ENCODE assay signal across 16 cellular contexts in the genomic region with DNA sequence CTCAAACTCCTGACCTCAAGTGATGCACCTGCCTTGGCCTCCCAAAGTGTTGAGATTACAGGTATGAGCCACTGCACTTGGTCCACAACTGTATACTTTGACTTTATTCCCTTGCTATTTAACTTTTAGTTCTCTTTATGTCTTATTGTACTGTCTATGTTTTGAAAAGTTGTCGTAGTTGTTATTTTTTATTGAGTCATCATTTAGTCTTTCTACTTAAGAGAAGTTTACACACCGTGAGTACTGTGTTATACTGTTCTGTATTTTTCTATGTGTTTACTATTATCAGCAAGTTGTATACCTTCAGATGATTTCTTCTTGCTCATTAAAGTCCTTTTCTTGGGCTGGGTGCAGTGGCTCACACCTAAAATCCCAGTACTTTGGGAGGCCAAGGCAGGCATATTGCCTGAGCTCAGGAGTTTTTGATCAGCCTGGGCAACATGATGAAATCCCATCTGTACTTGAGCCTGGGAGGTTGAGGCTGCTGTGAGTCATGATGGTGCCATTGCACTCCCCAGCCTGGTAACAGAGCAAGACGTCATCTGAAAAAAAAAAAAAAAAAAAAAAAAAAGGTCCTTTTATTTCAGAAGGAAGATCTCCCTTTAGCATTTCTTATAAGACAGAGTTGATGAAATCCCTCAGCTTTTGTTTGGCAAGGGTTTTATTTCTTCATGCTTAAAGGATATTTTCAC. TPM values are rescaled to one million over a fixed set of nuclear protein-coding genes. Genes with fewer than 3 reads are reported as not detected.
DNase-seq lines count a peak whose midpoint lies in the region; ATAC-seq and TF ChIP-seq lines count a peak whose summit lies in the region.
"Had no signal": no experiment of that assay in that cellular context is flagged by ENCODE, and none has a peak within 500 bp of the region (broad histone marks: within the 10 kb centered on the region; RNA-seq: fewer than 3 reads in every experiment).

No MANE protein-coding gene starts in this region.

- CTCF ChIA-PET in naive thymus-derived CD4-positive, alpha-beta T cell (lab: Charles Lee): interaction anchor here (0.9 kb wide), 1 partner anchor 258 kb away, joined by 3 read pairs; no protein-coding TSS in a partner anchor

- H3K4me3 Mint-ChIP-seq in naive thymus-derived CD4-positive, alpha-beta T cell: no peak overlapping the region
- H3K4me3 Mint-ChIP-seq: mesothelial cell of epicardium; stimulated activated memory B cell treated with anti-CD40 and anti-IgM and Interleukin-4, amounts not matched to agents 10 μg/mL and 1 μg/mL and 100 μg/mL, for 72 hours had no signal

- WGBS in heart left ventricle, 4 donors: 84 to 90% (median 89%) methylated on average over 3 of the region's 3 CpGs

- POLR2A ChIA-PET in naive thymus-derived CD4-positive, alpha-beta T cell (lab: Charles Lee): interaction anchor here (0.9 kb wide), 1 partner anchor 363 kb away, joined by 4 read pairs; no protein-coding TSS in a partner anchor

- H3K27me3 ChIP-seq in heart left ventricle: no peaks in the 10 kb centered on the region
- H3K27me3 ChIP-seq in naive thymus-derived CD4-positive, alpha-beta T cell (ENCODE audit: control insufficient read depth in 2 of 2, insufficient read depth in 2 of 2, low read length in 2 of 2): no peaks in the 10 kb centered on the region
- H3K27me3 ChIP-seq: uterus had no signal

- intact Hi-C loops in left cardiac atrium (cut with DNase I) (no loop called here), heart left ventricle (cut with DNase I) (no loop called here)
- intact Hi-C loops in naive thymus-derived CD4-positive, alpha-beta T cell (cut with micrococcal nuclease): no loop called here

- H3K4me3 ChIP-seq in heart left ventricle (no peak overlapping the region), epithelial cell of proximal tubule (ENCODE audit: low read depth, low read length) (no peak overlapping the region)
- no peak overlapping the region for H3K4me3 ChIP-seq in naive thymus-derived CD4-positive, alpha-beta T cell (ENCODE audit: low read length)
- H3K4me3 ChIP-seq: uterus had no signal

- H3K4me1 ChIP-seq in heart left ventricle: no peaks in the 10 kb centered on the region
- H3K4me1 ChIP-seq in naive thymus-derived CD4-positive, alpha-beta T cell (ENCODE audit: control insufficient read depth in 2 of 2, insufficient read depth in 2 of 2, low read length in 2 of 2): no peaks in the 10 kb centered on the region
- H3K4me1 ChIP-seq: uterus had no signal

- peaks cover 0 to 31% (median 2%) of the 10 kb centered on the region in 12 donors for H3K9me3 ChIP-seq in heart left ventricle
- no peaks in the 10 kb centered on the region for H3K9me3 ChIP-seq in naive thymus-derived CD4-positive, alpha-beta T cell (ENCODE audit: control insufficient read depth in 2 of 3, low read length in 3 of 3)
- H3K9me3 ChIP-seq: uterus had no signal

- H3K36me3 Mint-ChIP-seq in naive thymus-derived CD4-positive, alpha-beta T cell: peaks cover 0 to 6% (median 5%) of the 10 kb centered on the region in 5 donors

- TF ChIP-seq POLR2A in heart left ventricle (IDR thresholded peaks at IDR 0.05): no peak

- ATAC-seq in left cardiac atrium (peak in 1 of 2 donors; percentile 95), heart left ventricle (no peak), HG03039 (IDR thresholded peaks at IDR 0.05; ENCODE audit: unreplicated experiment) (no peak)
- no peak for ATAC-seq in naive thymus-derived CD4-positive, alpha-beta T cell
- ATAC-seq: activated CD4-positive, CD25-positive, alpha-beta regulatory T cell treated with anti-CD3 and anti-CD28 coated beads, Interleukin-2, amount 50 U/mL, for 24 hours; HCT116; stimulated activated memory B cell treated with anti-CD40 and anti-IgM and Interleukin-4, amounts not matched to agents 10 μg/mL and 1 μg/mL and 100 μg/mL, for 72 hours had no signal

- no peaks in the 10 kb centered on the region for H3K36me3 ChIP-seq in heart left ventricle
- no peaks in the 10 kb centered on the region for H3K36me3 ChIP-seq in naive thymus-derived CD4-positive, alpha-beta T cell (ENCODE audit: control insufficient read depth in 2 of 3, insufficient read depth in 3 of 3, low read length in 3 of 3)
- H3K36me3 ChIP-seq: uterus had no signal

- peaks cover 0 to 24% (median 10%) of the 10 kb centered on the region in 11 donors for H3K9me3 Mint-ChIP-seq in naive thymus-derived CD4-positive, alpha-beta T cell

- peaks cover 2 to 17% (median 14%) of the 10 kb centered on the region in 7 donors for H3K4me1 Mint-ChIP-seq in naive thymus-derived CD4-positive, alpha-beta T cell
- H3K4me1 Mint-ChIP-seq: stimulated activated memory B cell treated with anti-CD40 and anti-IgM and Interleukin-4, amounts not matched to agents 10 μg/mL and 1 μg/mL and 100 μg/mL, for 72 hours had no signal

- DNase-seq in left cardiac atrium: peak; percentile 36
- DNase-seq in heart left ventricle: no peak
- peak; percentile 32 for DNase-seq in RKO (ENCODE audit: low spot score)
- peak; percentile 40 for DNase-seq in epithelial cell of proximal tubule (ENCODE audit: low read depth)
- peak; percentile 58 for DNase-seq in stromal cell of bone marrow (ENCODE audit: low read depth)
- DNase-seq in naive thymus-derived CD4-positive, alpha-beta T cell: no peak
- DNase-seq in NCI-H1436 treated with DMSO at 0.1 percent for 48 hours (lab: John Stamatoyannopoulos, UW): no peak
- DNase-seq: amygdala; NCI-H146; stimulated activated CD4-positive, alpha-beta T cell treated with anti-CD3 and anti-CD28 coated beads, Interleukin-2, amount 100 ng/mL, for 48 hours; uterus had no signal

- peaks cover 0 to 4% (median 0%) of the 10 kb centered on the region in 5 donors for H3K27me3 Mint-ChIP-seq in naive thymus-derived CD4-positive, alpha-beta T cell
- H3K27me3 Mint-ChIP-seq: stimulated activated memory B cell treated with anti-CD40 and anti-IgM and Interleukin-4, amounts not matched to agents 10 μg/mL and 1 μg/mL and 100 μg/mL, for 72 hours had no signal

- no peak overlapping the region for H3K27ac ChIP-seq in heart left ventricle
- no peak overlapping the region for H3K27ac ChIP-seq in naive thymus-derived CD4-positive, alpha-beta T cell (ENCODE audit: low read depth, low read length)
- H3K27ac ChIP-seq: uterus had no signal

- TF ChIP-seq CTCF in heart left ventricle (IDR thresholded peaks at IDR 0.05) (no peak), epithelial cell of proximal tubule (conservative IDR thresholded peaks at IDR 0.05; ENCODE audit: low read depth, low read length) (no peak)

- no peak overlapping the region for H3K27ac Mint-ChIP-seq in naive thymus-derived CD4-positive, alpha-beta T cell
- H3K27ac Mint-ChIP-seq: mesothelial cell of epicardium; stimulated activated memory B cell treated with anti-CD40 and anti-IgM and Interleukin-4, amounts not matched to agents 10 μg/mL and 1 μg/mL and 100 μg/mL, for 72 hours had no signal

RNA-seq across cellular contexts. Expression of a gene that starts 47.7 kb away (rescaled TPM):
- total RNA-seq in left cardiac atrium (under 1 TPM in 1 of 2 donors, not detected in 1; 0.15 TPM), heart left ventricle (under 1 TPM in 3 of 9 donors, not detected in 6; 0.09 to 0.29 (median 0.11) TPM), epithelial cell of proximal tubule (not detected in 2 replicates)
- polyA plus RNA-seq in heart left ventricle: under 1 TPM in 1 of 2 donors, not detected in 1; 0.08 TPM
- total RNA-seq in naive thymus-derived CD4-positive, alpha-beta T cell: not detected
- not detected for polyA plus RNA-seq in naive thymus-derived CD4-positive, alpha-beta T cell

Comparison
In these comparisons a context has a peak if more than half of its experiments do, and no peak if none do; other contexts are left out.
1. DNase-seq: peak in left cardiac atrium (single experiment), RKO (single experiment), epithelial cell of proximal tubule (single experiment) and stromal cell of bone marrow (single experiment); none in heart left ventricle (0 of 5), naive thymus-derived CD4-positive, alpha-beta T cell (0 of 9) and NCI-H1436 treated with DMSO at 0.1 percent for 48 hours (single experiment).